In the genomic region with DNA sequence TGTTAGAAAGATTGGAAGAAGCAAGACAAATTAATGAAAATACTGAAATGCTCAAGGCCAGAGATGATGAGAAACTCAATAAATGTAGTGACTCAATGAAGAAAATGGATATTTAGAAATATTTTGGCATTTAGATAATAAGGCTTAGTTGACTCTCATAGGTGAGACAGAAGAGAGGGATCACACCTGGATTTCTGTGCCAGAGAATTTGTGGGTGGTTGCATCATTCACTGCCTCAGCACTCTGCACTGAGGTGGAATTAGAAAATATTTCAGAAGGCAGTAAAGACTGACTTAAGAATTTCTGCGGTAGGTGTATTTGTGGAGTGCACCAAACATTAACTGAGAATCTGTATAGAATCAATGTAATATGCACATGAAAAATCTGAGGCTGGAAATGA, we compare ENCODE assay signal across 16 cellular contexts.
DNase-seq lines count a peak whose midpoint lies in the region; ATAC-seq and TF ChIP-seq lines count a peak whose summit lies in the region.
"Had no signal": no experiment of that assay in that cellular context is flagged by ENCODE, and none has a peak within 500 bp of the region (broad histone marks: within the 10 kb centered on the region; RNA-seq: fewer than 3 reads in every experiment).

No MANE protein-coding gene starts in this region.

- no peak overlapping the region for H3K23ac ChIP-seq in neuronal stem cell (ENCODE audit: low read depth, low read length, poor library complexity)

- no peaks in the 10 kb centered on the region for H3K27me3 ChIP-seq in GM23338 (ENCODE audit: insufficient read depth)
- no peaks in the 10 kb centered on the region for H3K27me3 ChIP-seq in RWPE2 (ENCODE audit: insufficient read depth, poor library complexity, severe bottlenecking)
- no peaks in the 10 kb centered on the region for H3K27me3 ChIP-seq in neuronal stem cell (ENCODE audit: control insufficient read depth in 3 of 3, insufficient read depth in 3 of 3, low read depth in 1 of 3, low read length in 3 of 3)
- H3K27me3 ChIP-seq: BLaER1 had no signal

- no peak overlapping the region for H3K4ac ChIP-seq in neuronal stem cell (ENCODE audit: low read length)

- H4K8ac ChIP-seq in neuronal stem cell (ENCODE audit: low read depth, low read length) = no peak overlapping the region

- H3K27me3 Mint-ChIP-seq in GM23338 (ENCODE audit: insufficient read depth, low read depth, poor library complexity) = no peaks in the 10 kb centered on the region
- H3K27me3 Mint-ChIP-seq: B cell; CD4-positive, CD25-positive, alpha-beta regulatory T cell; CD8-positive, alpha-beta memory T cell had no signal

- H3K9me3 Mint-ChIP-seq in GM23338 = no peaks in the 10 kb centered on the region

- peaks cover 2% of the 10 kb centered on the region for H3K79me1 ChIP-seq in neuronal stem cell (ENCODE audit: low read depth, low read length)

- no peak overlapping the region for H3K27ac ChIP-seq in GM23338 (ENCODE audit: low read depth)
- peak overlapping the region; percentile 37 for H3K27ac ChIP-seq in RWPE2 (ENCODE audit: poor library complexity, severe bottlenecking)
- no peak overlapping the region for H3K27ac ChIP-seq in neuronal stem cell (replicated peaks; ENCODE audit: low read length)
- H3K27ac ChIP-seq: BLaER1, C4-2B had no signal

- H3K36me3 ChIP-seq in GM23338 (ENCODE audit: insufficient read depth) (no peaks in the 10 kb centered on the region), RWPE2 (ENCODE audit: low read depth) (no peaks in the 10 kb centered on the region), neuronal stem cell (replicated peaks in 1 of 2; ENCODE audit: control insufficient read depth in 2 of 2, insufficient read depth in 2 of 2, low read length in 2 of 2) (no peaks in the 10 kb centered on the region)
- H3K36me3 ChIP-seq: BLaER1 had no signal

- TF ChIP-seq CTCF in GM23338 (conservative IDR thresholded peaks at IDR 0.05; ENCODE audit: low read depth in 2 of 2) (no peak), RWPE2 (IDR thresholded peaks at IDR 0.05; ENCODE audit: poor library complexity, severe bottlenecking) (no peak), epithelial cell of esophagus (IDR thresholded peaks at IDR 0.05; ENCODE audit: insufficient read depth, low read depth, low read length, missing control alignments) (no peak)

- H3K9ac ChIP-seq in neuronal stem cell (ENCODE audit: low read depth, low read length, poor library complexity) = no peak overlapping the region
- H3K9ac ChIP-seq: BLaER1 had no signal

- no peak overlapping the region for H3K18ac ChIP-seq in neuronal stem cell (ENCODE audit: low read length)

- H3K9me3 ChIP-seq in RWPE2 (ENCODE audit: severe bottlenecking) (peaks cover 3% of the 10 kb centered on the region), neuronal stem cell (replicated peaks in 1 of 2; ENCODE audit: control insufficient read depth in 2 of 2, insufficient read depth in 1 of 2, low read depth in 1 of 2, low read length in 2 of 2) (peaks cover 0 to 2% of the 10 kb centered on the region in 2 donors)
- H3K9me3 ChIP-seq: BLaER1 had no signal

- no peak overlapping the region for H2BK120ac ChIP-seq in neuronal stem cell (ENCODE audit: low read depth, low read length)

- H2BK12ac ChIP-seq in neuronal stem cell (ENCODE audit: low read length) = no peak overlapping the region

- H3K79me2 ChIP-seq in GM23338 (replicated peaks; ENCODE audit: insufficient read depth) = no peaks in the 10 kb centered on the region

- ATAC-seq in GM23338 (no peak), RWPE2 (ENCODE audit: low read depth) (peak; percentile 93)

- H3K4me3 ChIP-seq in GM23338 (no peak overlapping the region), RWPE2 (ENCODE audit: severe bottlenecking) (no peak overlapping the region), epithelial cell of esophagus (ENCODE audit: low read length) (no peak overlapping the region), neuronal stem cell (ENCODE audit: low read length in 2 of 2) (no peak overlapping the region)
- H3K4me3 ChIP-seq: BLaER1 had no signal

- peak overlapping the region; percentile 74 for H3K27ac Mint-ChIP-seq in GM23338
- H3K27ac Mint-ChIP-seq: B cell; CD8-positive, alpha-beta memory T cell had no signal

- H3K36me3 Mint-ChIP-seq in GM23338 (ENCODE audit: low read depth) = no peaks in the 10 kb centered on the region
- H3K36me3 Mint-ChIP-seq: CD4-positive, CD25-positive, alpha-beta regulatory T cell; CD8-positive, alpha-beta memory T cell had no signal

- peaks cover 4% of the 10 kb centered on the region; the same call in 1 of the 2 replicates for H3K9me2 ChIP-seq in GM23338 (ENCODE audit: insufficient read depth)

- H2BK15ac ChIP-seq in neuronal stem cell (ENCODE audit: low read length) = no peak overlapping the region

- no peak overlapping the region for H2BK5ac ChIP-seq in neuronal stem cell (ENCODE audit: low read length)

- no peak overlapping the region for H2AK5ac ChIP-seq in neuronal stem cell (ENCODE audit: low read depth, low read length)

- peaks cover 6% of the 10 kb centered on the region; the same call in 2 of the 3 replicates for H3K4me1 Mint-ChIP-seq in GM23338
- H3K4me1 Mint-ChIP-seq: B cell; CD4-positive, CD25-positive, alpha-beta regulatory T cell; CD8-positive, alpha-beta memory T cell had no signal

- no peaks in the 10 kb centered on the region for H3F3A ChIP-seq in GM23338 (replicated peaks; ENCODE audit: low read depth)

- no peak overlapping the region for H3K14ac ChIP-seq in neuronal stem cell (ENCODE audit: low read length)

- no CpG with 5 or more reads among the region's 1 CpG for whole genome bisulfite sequencing in neuronal stem cell (ENCODE audit: extremely low coverage in 2 of 2, insufficient read length in 2 of 2, insufficient replicate concordance in 1 of 2), 2 donors

- no peaks in the 10 kb centered on the region for H4K20me1 ChIP-seq in GM23338 (replicated peaks; ENCODE audit: insufficient read depth)
- H4K20me1 ChIP-seq: BLaER1 had no signal

- no peak overlapping the region for H4K91ac ChIP-seq in neuronal stem cell (ENCODE audit: low read depth, low read length, poor library complexity)

- H3K4me3 Mint-ChIP-seq in GM23338 = no peak overlapping the region
- H3K4me3 Mint-ChIP-seq: B cell; CD4-positive, CD25-positive, alpha-beta regulatory T cell; CD8-positive, alpha-beta memory T cell had no signal

- H2AFZ ChIP-seq in GM23338 = 0 out of 2 replicates have a peak overlapping the region, but pooled peaks have one; percentile 38
- H2AFZ ChIP-seq in neuronal stem cell (ENCODE audit: low read length) = no peak overlapping the region

- H3K4me2 ChIP-seq in GM23338 (no peak overlapping the region), neuronal stem cell (ENCODE audit: insufficient read depth, low read length, poor library complexity, severe bottlenecking) (no peak overlapping the region)
- H3K4me2 ChIP-seq: BLaER1 had no signal

- DNase-seq in GM23338 (ENCODE audit: low spot score) = no peak
- DNase-seq in RWPE2 (ENCODE audit: low spot score) = no peak
- DNase-seq in epithelial cell of esophagus (ENCODE audit: low read depth) = peak; percentile 72
- DNase-seq in renal cortical epithelial cell (ENCODE audit: low read depth) = peak; percentile 9
- no peak for DNase-seq in NCI-H774 (lab: John Stamatoyannopoulos, UW)
- no peak for DNase-seq in neuronal stem cell (ENCODE audit: low spot score)
- no peak for DNase-seq in stimulated activated CD4-positive, alpha-beta T cell treated with anti-CD3 and anti-CD28 coated beads, Interleukin-4, amount 100 ng/mL, for 1 hour
- DNase-seq: CD4-positive, CD25-positive, alpha-beta regulatory T cell; CD8-positive, alpha-beta memory T cell; DMS53; DMS79 treated with DMSO at 0.1 percent for 48 hours; GF-D8; H7 had no signal

- H3K4me1 ChIP-seq in GM23338 (ENCODE audit: insufficient read depth) (no peaks in the 10 kb centered on the region), RWPE2 (ENCODE audit: insufficient read depth, poor library complexity, severe bottlenecking) (peaks cover 13% of the 10 kb centered on the region), neuronal stem cell (ENCODE audit: control insufficient read depth in 2 of 2, insufficient read depth in 1 of 2, low read depth in 1 of 2, low read length in 2 of 2) (no peaks in the 10 kb centered on the region)
- H3K4me1 ChIP-seq: BLaER1 had no signal

TF ChIP-seq in GM23338, 12 proteins besides CTCF, POLR2A, EP300 and RAD21 (continues in another document):
- no peak for TF ChIP-seq EZH2 (IDR thresholded peaks at IDR 0.05; ENCODE audit: low read depth, unreplicated experiment)
- no peak for TF ChIP-seq ZNF331 (CRISPR knock-in tag; IDR thresholded peaks at IDR 0.05; ENCODE audit: low read depth)
- no peak for TF ChIP-seq NANOG (IDR thresholded peaks at IDR 0.05; ENCODE audit: borderline replicate concordance)
- no peak for TF ChIP-seq ETS1 (IDR thresholded peaks at IDR 0.05)
- TF ChIP-seq STAT1 (IDR thresholded peaks at IDR 0.05; ENCODE audit: unreplicated experiment) = no peak

Comparison
In these comparisons a context has a peak if more than half of its experiments do, and no peak if none do; other contexts are left out.
1. DNase-seq: peak in epithelial cell of esophagus (single experiment) and renal cortical epithelial cell (single experiment); none in GM23338 (single experiment), RWPE2 (single experiment), NCI-H774 (single experiment), neuronal stem cell (single experiment) and stimulated activated CD4-positive, alpha-beta T cell treated with anti-CD3 and anti-CD28 coated beads, Interleukin-4, amount 100 ng/mL, for 1 hour (single experiment).